8 cellular contexts compared by ENCODE assay signal in genomic region chr10:63720689-63721088, GRCh38.
DNase-seq lines count a peak whose midpoint lies in the region; ATAC-seq and TF ChIP-seq lines count a peak whose summit lies in the region.

No MANE protein-coding gene starts in this region.

- no peak for TF ChIP-seq EP300 in transverse colon (IDR thresholded peaks at IDR 0.05; ENCODE audit: low read depth)

- no peaks in the 10 kb centered on the region for H3K27me3 ChIP-seq in transverse colon

- H3K4me3 ChIP-seq in transverse colon: no peak overlapping the region

- no peak for TF ChIP-seq CTCF in transverse colon (IDR thresholded peaks at IDR 0.05)

- H3K36me3 Mint-ChIP-seq in memory B cell: no peaks in the 10 kb centered on the region

- H3K27ac ChIP-seq in transverse colon: peak overlapping the region in 2 of 4 donors; percentile 41 to 65

- intact Hi-C loops in transverse colon (cut with DNase I; ENCODE audit: low total_unique reads): no loop called here

- H3K27me3 Mint-ChIP-seq in memory B cell: peaks cover 14% of the 10 kb centered on the region

- no peaks in the 10 kb centered on the region for H3K9me3 Mint-ChIP-seq in memory B cell

- no peaks in the 10 kb centered on the region for H3K36me3 ChIP-seq in transverse colon

- H3K9me3 ChIP-seq in transverse colon: no peaks in the 10 kb centered on the region

- no peak for DNase-seq in memory B cell (ENCODE audit: low spot score in 2 of 2)
- DNase-seq in LoVo (ENCODE audit: low spot score): no peak
- DNase-seq in MV-4-11 (lab: John Stamatoyannopoulos, UW): no peak
- DNase-seq in AML-193 (lab: John Stamatoyannopoulos, UW): no peak
- no peak for DNase-seq in transverse colon

- H3K4me3 Mint-ChIP-seq in memory B cell: no peak overlapping the region

- H3K27ac Mint-ChIP-seq in memory B cell: peak overlapping the region; percentile 65

- peaks cover 0 to 27% (median 0%) of the 10 kb centered on the region in 4 donors for H3K4me1 ChIP-seq in transverse colon

- ATAC-seq in GM18505 (IDR thresholded peaks at IDR 0.05; ENCODE audit: unreplicated experiment) (peak; percentile 49), GM21423 (IDR thresholded peaks at IDR 0.05; ENCODE audit: unreplicated experiment) (peak; percentile 74), HG03460 (IDR thresholded peaks at IDR 0.05; ENCODE audit: unreplicated experiment) (peak; percentile 73), memory B cell (ENCODE audit: low read depth) (peak; percentile 23)

- no peaks in the 10 kb centered on the region for H3K4me1 Mint-ChIP-seq in memory B cell

- in situ Hi-C loops in transverse colon (cut with MboI; ENCODE audit: low pct_ligation_motif_present in 1 of 4, low pct_unique_long_range_greater_than_20kb in 1 of 4, low sequenced_read_pairs in 3 of 4): loop anchor here in 3 of 4 donors (5.0 to 25.0 kb wide), 2 partner anchors 508 to 553 kb away; no protein-coding TSS in a partner anchor

- TF ChIP-seq POLR2A in GM18505 (IDR thresholded peaks at IDR 0.05; ENCODE audit: borderline replicate concordance, extremely low read depth, insufficient read depth, insufficient read length) (no peak), transverse colon (IDR thresholded peaks at IDR 0.05) (no peak)

- 33 to 64% methylated on average over 2 to 4 of the region's 4 CpGs for WGBS in transverse colon (ENCODE audit: low coverage in 1 of 2), 2 donors

Comparison
In these comparisons a context has a peak if more than half of its experiments do, and no peak if none do; other contexts are left out.
1. ATAC-seq: peak in every context shown above with its lines; median percentile 74 in GM21423; 73 in HG03460; 49 in GM18505; 23 in memory B cell.